In genomic region chr12:130859128-130859527, GRCh38 we compare ENCODE assay signal across 15 cellular contexts. TPM values are rescaled to one million over a fixed set of nuclear protein-coding genes. Genes with fewer than 3 reads are reported as not detected.
DNase-seq lines count a peak whose midpoint lies in the region; ATAC-seq and TF ChIP-seq lines count a peak whose summit lies in the region.
"Had no signal": no experiment of that assay in that cellular context is flagged by ENCODE, and none has a peak within 500 bp of the region (broad histone marks: within the 10 kb centered on the region; RNA-seq: fewer than 3 reads in every experiment).

No MANE protein-coding gene starts in this region.

- H3K27me3 ChIP-seq in hepatocyte (no peaks in the 10 kb centered on the region), spleen (replicated peaks in 1 of 7) (peaks cover 0 to 15% (median 0%) of the 10 kb centered on the region in 7 donors), upper lobe of right lung (no peaks in the 10 kb centered on the region)
- H3K27me3 ChIP-seq: BLaER1 treated with 17β-estradiol and CSF1 and Interleukin-3, amounts not matched to agents 10 nM and 100 nM had no signal

- no peak for DNase-seq in activated CD4-positive, alpha-beta T cell treated with anti-CD3 and anti-CD28 coated beads for 36 hours
- DNase-seq in activated CD4-positive, alpha-beta T cell treated with anti-CD3 and anti-CD28 coated beads for 1 hour: no peak
- peak; percentile 50 for DNase-seq in hepatocyte (ENCODE audit: low spot score)
- peak; percentile 57 for DNase-seq in spleen
- DNase-seq in upper lobe of right lung: no peak
- DNase-seq: AML-193; CD4-positive, CD25-positive, alpha-beta regulatory T cell; DMS 273 treated with DMSO at 0.1 percent for 48 hours; H9 had no signal

- no peaks in the 10 kb centered on the region for H3K9me2 ChIP-seq in hepatocyte (replicated peaks; ENCODE audit: insufficient read depth)

- no peaks in the 10 kb centered on the region for H3K4me1 ChIP-seq in hepatocyte (ENCODE audit: insufficient read depth)
- H3K4me1 ChIP-seq in spleen: no peaks in the 10 kb centered on the region
- no peaks in the 10 kb centered on the region for H3K4me1 ChIP-seq in upper lobe of right lung
- H3K4me1 ChIP-seq: BLaER1 treated with 17β-estradiol and CSF1 and Interleukin-3, amounts not matched to agents 10 nM and 100 nM had no signal

- peak overlapping the region; percentile 30 for H3K27ac ChIP-seq in hepatocyte
- H3K27ac ChIP-seq in spleen: no peak overlapping the region
- no peak overlapping the region for H3K27ac ChIP-seq in upper lobe of right lung
- H3K27ac ChIP-seq: 22Rv1; BLaER1 treated with 17β-estradiol and CSF1 and Interleukin-3, amounts not matched to agents 10 nM and 100 nM had no signal

- peaks cover 3% of the 10 kb centered on the region for H3K4me1 Mint-ChIP-seq in activated CD4-positive, alpha-beta T cell treated with anti-CD3 and anti-CD28 coated beads for 36 hours
- no peaks in the 10 kb centered on the region for H3K4me1 Mint-ChIP-seq in activated T-helper 17 cell treated with anti-CD3 and anti-CD28 coated beads, Interleukin-2, amount 50 U/mL, for 72 hours

- H2AFZ ChIP-seq in hepatocyte: no peak overlapping the region
- H2AFZ ChIP-seq: GM23338 had no signal

- 75% methylated on average over 6 of the region's 6 CpGs for WGBS in hepatocyte (ENCODE audit: low lambda C conversion rate, missing lambda C conversion rate)
- WGBS in spleen, 5 donors: 90 to 98% (median 96%) methylated on average over 6 of the region's 6 CpGs

- H3K79me2 ChIP-seq in hepatocyte: no peaks in the 10 kb centered on the region

- POLR2A ChIA-PET in activated CD4-positive, alpha-beta T cell treated with anti-CD3 and anti-CD28 coated beads for 36 hours (lab: Charles Lee): no interaction called here

- CTCF ChIA-PET in activated CD4-positive, alpha-beta T cell treated with anti-CD3 and anti-CD28 coated beads for 36 hours (lab: Charles Lee): interaction anchor here (0.9 kb wide), 1 partner anchor 12 kb away, joined by 3 read pairs; no protein-coding TSS in a partner anchor

- TF ChIP-seq CTCF in hepatocyte (IDR thresholded peaks at IDR 0.05; ENCODE audit: poor library complexity): no peak
- no peak for TF ChIP-seq CTCF in spleen (IDR thresholded peaks at IDR 0.05 in 8 of 11, conservative IDR thresholded peaks at IDR 0.05 in 3 of 11)
- no peak for TF ChIP-seq CTCF in upper lobe of right lung (IDR thresholded peaks at IDR 0.05)

- H3K36me3 ChIP-seq in hepatocyte (replicated peaks; ENCODE audit: insufficient read depth, low read depth): no peaks in the 10 kb centered on the region
- no peaks in the 10 kb centered on the region for H3K36me3 ChIP-seq in spleen
- H3K36me3 ChIP-seq in upper lobe of right lung: no peaks in the 10 kb centered on the region
- H3K36me3 ChIP-seq: BLaER1 treated with 17β-estradiol and CSF1 and Interleukin-3, amounts not matched to agents 10 nM and 100 nM had no signal

- H3K9me3 ChIP-seq in hepatocyte (ENCODE audit: low read depth) (no peaks in the 10 kb centered on the region), spleen (peaks cover 0 to 21% (median 10%) of the 10 kb centered on the region in 8 donors), upper lobe of right lung (no peaks in the 10 kb centered on the region)

- H3K4me2 ChIP-seq in hepatocyte: no peak overlapping the region
- H3K4me2 ChIP-seq: BLaER1 treated with 17β-estradiol and CSF1 and Interleukin-3, amounts not matched to agents 10 nM and 100 nM; GM23338 had no signal

- peaks cover 4% of the 10 kb centered on the region for H3K27me3 Mint-ChIP-seq in activated CD4-positive, alpha-beta T cell treated with anti-CD3 and anti-CD28 coated beads for 36 hours
- no peaks in the 10 kb centered on the region for H3K27me3 Mint-ChIP-seq in activated T-helper 17 cell treated with anti-CD3 and anti-CD28 coated beads, Interleukin-2, amount 50 U/mL, for 72 hours

- TF ChIP-seq POLR2A in spleen (IDR thresholded peaks at IDR 0.05): no peak

- ATAC-seq in activated CD4-positive, alpha-beta T cell treated with anti-CD3 and anti-CD28 coated beads for 36 hours: peak; percentile 26
- ATAC-seq in activated T-helper 17 cell treated with anti-CD3 and anti-CD28 coated beads, Interleukin-2, amount 50 U/mL, for 72 hours (replicated peaks): peak; percentile 70
- ATAC-seq in GM18873 (IDR thresholded peaks at IDR 0.05; ENCODE audit: low FRiP score, unreplicated experiment) (no peak), HG02885 (IDR thresholded peaks at IDR 0.05; ENCODE audit: poor library complexity, unreplicated experiment) (no peak), upper lobe of right lung (no peak)
- ATAC-seq: GM23338 had no signal

- no peak overlapping the region for H3K4me3 ChIP-seq in hepatocyte
- no peak overlapping the region for H3K4me3 ChIP-seq in spleen
- no peak overlapping the region for H3K4me3 ChIP-seq in upper lobe of right lung
- H3K4me3 ChIP-seq: BLaER1 treated with 17β-estradiol and CSF1 and Interleukin-3, amounts not matched to agents 10 nM and 100 nM; GM23338 had no signal

- peaks cover 9% of the 10 kb centered on the region for H3K9me3 Mint-ChIP-seq in activated CD4-positive, alpha-beta T cell treated with anti-CD3 and anti-CD28 coated beads for 36 hours (ENCODE audit: low read depth)
- no peaks in the 10 kb centered on the region for H3K9me3 Mint-ChIP-seq in activated T-helper 17 cell treated with anti-CD3 and anti-CD28 coated beads, Interleukin-2, amount 50 U/mL, for 72 hours

- no peak overlapping the region for H3K27ac Mint-ChIP-seq in activated CD4-positive, alpha-beta T cell treated with anti-CD3 and anti-CD28 coated beads for 36 hours
- H3K27ac Mint-ChIP-seq in activated T-helper 17 cell treated with anti-CD3 and anti-CD28 coated beads, Interleukin-2, amount 50 U/mL, for 72 hours: no peak overlapping the region
- H3K27ac Mint-ChIP-seq: CD4-positive, CD25-positive, alpha-beta regulatory T cell; GM23338; H9 had no signal

- H3K36me3 Mint-ChIP-seq in activated CD4-positive, alpha-beta T cell treated with anti-CD3 and anti-CD28 coated beads for 36 hours (ENCODE audit: low read depth): peaks cover 8% of the 10 kb centered on the region
- no peaks in the 10 kb centered on the region for H3K36me3 Mint-ChIP-seq in activated T-helper 17 cell treated with anti-CD3 and anti-CD28 coated beads, Interleukin-2, amount 50 U/mL, for 72 hours (ENCODE audit: low read depth)
- H3K36me3 Mint-ChIP-seq: CD4-positive, CD25-positive, alpha-beta regulatory T cell had no signal

- H3K4me3 Mint-ChIP-seq in activated CD4-positive, alpha-beta T cell treated with anti-CD3 and anti-CD28 coated beads for 36 hours: no peak overlapping the region
- H3K4me3 Mint-ChIP-seq in activated T-helper 17 cell treated with anti-CD3 and anti-CD28 coated beads, Interleukin-2, amount 50 U/mL, for 72 hours: no peak overlapping the region
- H3K4me3 Mint-ChIP-seq: CD4-positive, CD25-positive, alpha-beta regulatory T cell; GM23338; H9 had no signal

- intact Hi-C loops in activated CD4-positive, alpha-beta T cell treated with anti-CD3 and anti-CD28 coated beads for 36 hours (cut with DNase I, micrococcal nuclease): no loop called here
- intact Hi-C loops in spleen (cut with DNase I; ENCODE audit: low total_unique reads) (no loop called here), upper lobe of right lung (cut with DNase I) (no loop called here)

- H4K20me1 ChIP-seq in hepatocyte (ENCODE audit: insufficient read depth, poor library complexity, severe bottlenecking): no peaks in the 10 kb centered on the region
- H4K20me1 ChIP-seq: BLaER1 treated with 17β-estradiol and CSF1 and Interleukin-3, amounts not matched to agents 10 nM and 100 nM had no signal

RNA-seq across cellular contexts. Expression of gene RAN, which starts 12.7 kb away (rescaled TPM):
- total RNA-seq in activated CD4-positive, alpha-beta T cell treated with anti-CD3 and anti-CD28 coated beads for 36 hours: 1,000 to 10,000 TPM; 1,919 to 2,242 TPM
- total RNA-seq in activated T-helper 17 cell treated with anti-CD3 and anti-CD28 coated beads, Interleukin-2, amount 50 U/mL, for 72 hours: 1,000 to 10,000 TPM; 1,449 to 2,120 TPM
- 292 and 300 TPM in 2 replicates for total RNA-seq in hepatocyte
- polyA plus RNA-seq in hepatocyte: 660 and 673 TPM in 2 replicates
- 100 to 1,000 TPM; 128 to 423 (median 270) TPM for total RNA-seq in spleen
- 100 to 1,000 TPM; 225 to 412 (median 395) TPM for polyA plus RNA-seq in spleen
- total RNA-seq in upper lobe of right lung: 310 TPM

RNA-seq across cellular contexts. Expression of gene STX2, which starts 20.1 kb away (rescaled TPM):
- 10 to 100 TPM; 13.1 to 16.2 TPM for total RNA-seq in activated CD4-positive, alpha-beta T cell treated with anti-CD3 and anti-CD28 coated beads for 36 hours
- total RNA-seq in activated T-helper 17 cell treated with anti-CD3 and anti-CD28 coated beads, Interleukin-2, amount 50 U/mL, for 72 hours: 10 to 100 TPM; 16.5 to 18.2 TPM
- total RNA-seq in hepatocyte (16.9 and 23.1 TPM in 2 replicates), spleen (10 to 100 TPM; 11.5 to 18.4 (median 15.1) TPM), upper lobe of right lung (23.6 TPM)
- polyA plus RNA-seq in hepatocyte (12.4 and 15.8 TPM in 2 replicates), spleen (1 to 10 TPM; 7.4 to 9.1 (median 8.6) TPM)

Comparison
In these comparisons a context has a peak if more than half of its experiments do, and no peak if none do; other contexts are left out.
1. ATAC-seq: peak in activated CD4-positive, alpha-beta T cell treated with anti-CD3 and anti-CD28 coated beads for 36 hours (single experiment) and activated T-helper 17 cell treated with anti-CD3 and anti-CD28 coated beads, Interleukin-2, amount 50 U/mL, for 72 hours (single experiment); none in GM18873 (single experiment), HG02885 (single experiment) and upper lobe of right lung (single experiment).
2. DNase-seq: peak in hepatocyte (single experiment) and spleen (single experiment); none in activated CD4-positive, alpha-beta T cell treated with anti-CD3 and anti-CD28 coated beads for 36 hours (single experiment), activated CD4-positive, alpha-beta T cell treated with anti-CD3 and anti-CD28 coated beads for 1 hour (single experiment) and upper lobe of right lung (single experiment).